8 cellular contexts compared by ENCODE assay signal in the genomic region with DNA sequence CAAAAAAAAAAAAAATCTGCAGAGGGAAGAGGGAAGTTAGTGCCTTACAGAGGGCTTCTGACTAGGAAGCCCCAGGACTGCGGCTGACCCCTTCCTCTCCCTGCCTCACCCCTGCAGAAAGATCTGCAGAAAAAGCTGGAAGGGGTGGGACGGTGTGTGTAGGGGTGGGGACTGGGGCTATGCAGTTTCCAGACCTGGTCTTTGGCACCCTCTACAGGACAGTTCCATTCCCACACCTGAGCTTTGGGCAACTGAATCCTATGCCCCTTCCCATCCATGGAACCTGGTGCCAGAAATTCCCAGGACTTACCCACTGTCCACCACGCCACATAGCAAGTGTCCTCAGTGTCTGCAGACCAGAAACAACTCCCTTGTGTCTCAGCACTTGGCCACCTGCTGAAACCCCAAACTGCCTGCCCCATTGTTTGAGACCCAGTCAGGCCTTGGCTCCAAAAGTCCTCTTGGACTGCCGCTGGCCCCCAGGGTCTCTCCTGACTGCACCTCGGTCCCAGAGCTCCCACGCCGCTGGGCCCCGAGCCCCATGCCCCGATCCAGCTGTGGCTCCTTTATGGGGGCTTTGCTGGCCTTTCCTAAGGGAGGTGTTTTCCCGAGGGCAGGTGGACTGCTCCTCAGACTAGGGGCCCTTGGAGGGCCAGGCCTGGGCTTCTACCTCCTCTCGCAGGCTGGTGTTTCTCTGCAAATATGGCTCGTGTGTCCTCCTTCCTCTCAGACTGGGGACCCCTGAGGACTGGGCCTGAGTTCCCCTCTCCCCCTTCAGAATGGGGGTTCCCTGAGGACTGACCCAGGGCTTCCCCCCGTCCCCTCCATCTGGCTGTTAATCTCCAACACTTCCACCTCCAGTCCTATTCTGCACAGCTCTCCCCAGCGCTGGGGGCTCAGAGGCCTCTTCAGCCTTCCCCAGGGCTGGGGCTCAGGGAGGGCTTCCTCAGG.
DNase-seq lines count a peak whose midpoint lies in the region; FAIRE-seq and TF ChIP-seq lines count a peak whose summit lies in the region.
"Not testable (repeated sequence)": the region's sequence is repeated elsewhere in the genome, so short reads cannot be mapped to it uniquely, and the experiment has no call there.

No MANE protein-coding gene starts in this region.

- not testable (repeated sequence) for H3K27me3 ChIP-seq in BE2C; OCI-LY1 (ENCODE audit: insufficient read depth, low read length)

- H3K9ac ChIP-seq in OCI-LY1 (ENCODE audit: low read length); kidney (ENCODE audit: low read length in 2 of 2): not testable (repeated sequence)

- H3K9me2 ChIP-seq in OCI-LY1 (ENCODE audit: low read depth, low read length), result not testable (repeated sequence)

- in situ Hi-C loops in KBM-7 (cut with MboI; ENCODE audit: low pct_unique_long_range_greater_than_20kb, low sequenced_read_pairs), result not testable (repeated sequence)

- not testable (repeated sequence) for H3K9me3 ChIP-seq in BE2C; OCI-LY1 (ENCODE audit: low read length); kidney (ENCODE audit: control insufficient read depth in 1 of 2, low read length in 2 of 2)

- TF ChIP-seq POLR2A in GM12891 (IDR thresholded peaks at IDR 0.05; ENCODE audit: low read depth, low read length), result not testable (repeated sequence)

- intact Hi-C loops in kidney (cut with DNase I), result not testable (repeated sequence)

- TF ChIP-seq CTCF in BE2C (IDR thresholded peaks at IDR 0.05; ENCODE audit: low read depth, low read length), result peak; percentile 40
- peak; percentile 19; the same call in 1 of the 2 replicates for TF ChIP-seq CTCF in OCI-LY1 (IDR thresholded peaks at IDR 0.05; ENCODE audit: low read length)
- TF ChIP-seq CTCF in choroid plexus epithelial cell (conservative IDR thresholded peaks at IDR 0.05; ENCODE audit: low read depth, low read length), result peak; percentile 66
- TF ChIP-seq CTCF in kidney (IDR thresholded peaks at IDR 0.05; ENCODE audit: borderline replicate concordance, extremely low read depth, insufficient read depth), result peak; percentile 30

- DNase-seq in BE2C (peak; percentile 16), GM12891 (ENCODE audit: insufficient read length, low spot score) (peak; percentile 39), KBM-7 (peak; percentile 46), choroid plexus epithelial cell (ENCODE audit: low read depth) (peak; percentile 51), kidney (peak; percentile 53), superior temporal gyrus (ENCODE audit: extremely low spot score) (peak; percentile 7)
- peak; percentile 11 to 31 for DNase-seq in activated CD4-positive, alpha-beta T cell treated with anti-CD3 and anti-CD28 coated beads, Interleukin-2, amount 50 U/mL, for 48 hours

- not testable (repeated sequence) for H3K4me1 ChIP-seq in BE2C; OCI-LY1 (ENCODE audit: insufficient read depth, low read length, severe bottlenecking); kidney (ENCODE audit: control insufficient read depth in 1 of 2, insufficient read depth in 1 of 2, low read depth in 1 of 2, low read length in 2 of 2)

- H3K4me2 ChIP-seq in OCI-LY1 (ENCODE audit: low read length), result not testable (repeated sequence)

- H3F3A ChIP-seq in OCI-LY1 (ENCODE audit: insufficient read depth, low read length), result not testable (repeated sequence)

- not testable (repeated sequence) for H3K79me2 ChIP-seq in OCI-LY1 (ENCODE audit: insufficient read depth, low read length)

- not testable (repeated sequence) for H3K27ac ChIP-seq in OCI-LY1 (ENCODE audit: low read depth, low read length, poor library complexity, severe bottlenecking); kidney (ENCODE audit: low read depth in 2 of 2, low read length in 2 of 2)

- H4K20me1 ChIP-seq in OCI-LY1 (ENCODE audit: insufficient read depth, low read length), result not testable (repeated sequence)

- H2AFZ ChIP-seq in OCI-LY1 (ENCODE audit: low read length), result not testable (repeated sequence)

- FAIRE-seq in GM12891 (lab: Jason Lieb, UNC); kidney (lab: Jason Lieb, UNC): not testable (repeated sequence)

- not testable (repeated sequence) for H3K36me3 ChIP-seq in BE2C; OCI-LY1 (ENCODE audit: insufficient read depth, low read length); kidney (ENCODE audit: control insufficient read depth in 1 of 2, insufficient read depth in 2 of 2, low read length in 2 of 2)

- not testable (repeated sequence) for H3K4me3 ChIP-seq in BE2C (ENCODE audit: low read depth, low read length); OCI-LY1 (ENCODE audit: low read depth, low read length, poor library complexity, severe bottlenecking); choroid plexus epithelial cell (ENCODE audit: low read depth, low read length); kidney (ENCODE audit: low read length in 2 of 2)
